In genomic region chr16:1772908-1773702, GRCh38 we compare ENCODE assay signal across 1 cellular context.
TF ChIP-seq lines count a peak whose summit lies in the region.

MRPS34 (minus strand) TSS chr16:1773134; CDS start chr16:1773119, 15 bp downstream.

TF ChIP-seq in K562, 482 proteins besides CTCF, POLR2A, EP300 and RAD21 (continued from another document):
- TF ChIP-seq ZBTB40 (IDR thresholded peaks at IDR 0.05) (peak; percentile 99), ZBTB40 (CRISPR knock-in tag; IDR thresholded peaks at IDR 0.05) (no peak), ZNF830 (CRISPR knock-in tag; IDR thresholded peaks at IDR 0.05) (0 out of 2 replicates have a peak, but pooled peaks have one; percentile 5), TBP (optimal IDR thresholded peaks at IDR 0.05; ENCODE audit: low read depth, low read length) (peak; percentile 82), CXXC5 (CRISPR knock-in tag; IDR thresholded peaks at IDR 0.05) (peak; percentile 96), PRPF4 (IDR thresholded peaks at IDR 0.05; ENCODE audit: insufficient read depth, low read depth, low read length, poor library complexity, severe bottlenecking) (peak; percentile 79), SMC3 (conservative IDR thresholded peaks at IDR 0.05; ENCODE audit: insufficient read depth, low read depth, low read length) (peak; percentile 67), E4F1 (CRISPR knock-in tag; IDR thresholded peaks at IDR 0.05; ENCODE audit: borderline replicate concordance) (no peak), TOE1 (IDR thresholded peaks at IDR 0.05; ENCODE audit: borderline replicate concordance) (peak; percentile 61), TOE1 (CRISPR knock-in tag; IDR thresholded peaks at IDR 0.05; ENCODE audit: borderline replicate concordance, low read depth) (no peak), ARID1B (IDR thresholded peaks at IDR 0.05) (no peak), ETS1 (conservative IDR thresholded peaks at IDR 0.05; ENCODE audit: control insufficient read depth, low read depth, low read length) (peak; percentile 69; the same call in 1 of the 2 replicates), CREB1 (IDR thresholded peaks at IDR 0.05) (no peak; the same call in 1 of the 2 replicates), CREB1 (CRISPR knock-in tag; IDR thresholded peaks at IDR 0.05) (peak; percentile 49; the same call in 1 of the 2 replicates), E2F8 (IDR thresholded peaks at IDR 0.05; ENCODE audit: low read depth, partially characterized antibody) (peak; percentile 90), ZNF778 (CRISPR knock-in tag; IDR thresholded peaks at IDR 0.05) (no peak), CHD1 (IDR thresholded peaks at IDR 0.05; ENCODE audit: low read length) (peak; percentile 80), JUND (IDR thresholded peaks at IDR 0.05; ENCODE audit: borderline replicate concordance, low read depth, low read length) (peak; percentile 61), JUND (tag; IDR thresholded peaks at IDR 0.05; ENCODE audit: borderline replicate concordance, low read depth, low read length) (peak; percentile 15; the same call in 1 of the 3 replicates), RBM34 (IDR thresholded peaks at IDR 0.05; ENCODE audit: borderline replicate concordance, insufficient read depth, low read length) (no peak), BMI1 (IDR thresholded peaks at IDR 0.05; ENCODE audit: low read length) (no peak), FOXJ2 (tag; IDR thresholded peaks at IDR 0.05) (0 out of 2 replicates have a peak, but pooled peaks have one; percentile 35), E2F5 (CRISPR knock-in tag; IDR thresholded peaks at IDR 0.05) (peak; percentile 61; the same call in 1 of the 2 replicates), ARID3B (CRISPR knock-in tag; IDR thresholded peaks at IDR 0.05; ENCODE audit: borderline replicate concordance) (0 out of 2 replicates have a peak, but pooled peaks have one; percentile 63), RFX1 (IDR thresholded peaks at IDR 0.05) (no peak), ATF4 (CRISPR knock-in tag; IDR thresholded peaks at IDR 0.05) (no peak), ELK1 (CRISPR knock-in tag; IDR thresholded peaks at IDR 0.05) (no peak), MED1 (CRISPR knock-in tag; IDR thresholded peaks at IDR 0.05; ENCODE audit: borderline replicate concordance) (no peak), HIVEP1 (CRISPR knock-in tag; IDR thresholded peaks at IDR 0.05) (peak; percentile 60; the same call in 1 of the 2 replicates), E2F4 (CRISPR knock-in tag; IDR thresholded peaks at IDR 0.05; ENCODE audit: low read depth) (peak; percentile 81; the same call in 1 of the 2 replicates), BCOR (IDR thresholded peaks at IDR 0.05) (no peak), TCF7 (IDR thresholded peaks at IDR 0.05; ENCODE audit: borderline replicate concordance) (peak; percentile 56; the same call in 1 of the 2 replicates), ZBTB1 (CRISPR knock-in tag; IDR thresholded peaks at IDR 0.05; ENCODE audit: borderline replicate concordance, low read depth) (peak; percentile 96), ZNF668 (CRISPR knock-in tag; IDR thresholded peaks at IDR 0.05) (no peak), BHLHE40 (IDR thresholded peaks at IDR 0.05; ENCODE audit: low read length) (peak; percentile 92), ZSCAN29 (IDR thresholded peaks at IDR 0.05) (peak; percentile 14; the same call in 1 of the 2 replicates), ZNF583 (CRISPR knock-in tag; IDR thresholded peaks at IDR 0.05) (0 out of 2 replicates have a peak, but pooled peaks have one; percentile 69)
TF ChIP-seq in K562: peak in this region for 156.
